In the genomic region with DNA sequence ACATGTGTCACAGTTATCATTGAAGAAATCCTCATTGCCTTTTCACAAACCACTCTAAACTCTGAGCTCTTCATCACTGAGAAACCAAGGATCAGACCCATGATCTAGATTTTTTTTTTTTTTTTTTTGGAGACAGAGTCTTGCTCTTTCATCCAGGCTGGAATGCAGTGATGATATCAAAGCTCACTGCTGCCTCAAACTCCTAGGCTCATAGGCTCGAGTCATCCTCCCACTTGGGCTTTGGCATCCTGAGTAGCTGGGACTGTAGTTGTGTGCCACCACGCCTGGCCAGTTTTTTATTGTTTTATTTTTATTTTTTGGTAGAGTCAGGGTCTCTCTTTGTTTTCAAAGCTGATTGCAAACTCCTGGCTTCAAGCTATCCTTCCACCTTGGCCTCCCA, we compare ENCODE assay signal across 1 cellular context.
TF ChIP-seq lines count a peak whose summit lies in the region.

No MANE protein-coding gene starts in this region.

TF ChIP-seq in IMR-90, 13 proteins besides CTCF, POLR2A, EP300 and RAD21 (continued from another document):
- TF ChIP-seq, protein P1, sequence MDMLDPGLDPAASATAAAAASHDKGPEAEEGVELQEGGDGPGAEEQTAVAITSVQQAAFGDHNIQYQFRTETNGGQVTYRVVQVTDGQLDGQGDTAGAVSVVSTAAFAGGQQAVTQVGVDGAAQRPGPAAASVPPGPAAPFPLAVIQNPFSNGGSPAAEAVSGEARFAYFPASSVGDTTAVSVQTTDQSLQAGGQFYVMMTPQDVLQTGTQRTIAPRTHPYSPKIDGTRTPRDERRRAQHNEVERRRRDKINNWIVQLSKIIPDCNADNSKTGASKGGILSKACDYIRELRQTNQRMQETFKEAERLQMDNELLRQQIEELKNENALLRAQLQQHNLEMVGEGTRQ (IDR thresholded peaks at IDR 0.05; ENCODE audit: low read depth, low read length): no peak
- TF ChIP-seq, protein P2, sequence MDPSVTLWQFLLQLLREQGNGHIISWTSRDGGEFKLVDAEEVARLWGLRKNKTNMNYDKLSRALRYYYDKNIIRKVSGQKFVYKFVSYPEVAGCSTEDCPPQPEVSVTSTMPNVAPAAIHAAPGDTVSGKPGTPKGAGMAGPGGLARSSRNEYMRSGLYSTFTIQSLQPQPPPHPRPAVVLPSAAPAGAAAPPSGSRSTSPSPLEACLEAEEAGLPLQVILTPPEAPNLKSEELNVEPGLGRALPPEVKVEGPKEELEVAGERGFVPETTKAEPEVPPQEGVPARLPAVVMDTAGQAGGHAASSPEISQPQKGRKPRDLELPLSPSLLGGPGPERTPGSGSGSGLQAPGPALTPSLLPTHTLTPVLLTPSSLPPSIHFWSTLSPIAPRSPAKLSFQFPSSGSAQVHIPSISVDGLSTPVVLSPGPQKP (IDR thresholded peaks at IDR 0.05; ENCODE audit: borderline replicate concordance, low read depth, low read length): no peak
- TF ChIP-seq CHD1 (IDR thresholded peaks at IDR 0.05; ENCODE audit: low read depth, low read length) (no peak), MAZ (IDR thresholded peaks at IDR 0.05; ENCODE audit: borderline replicate concordance, low read depth, low read length) (no peak), FOS (IDR thresholded peaks at IDR 0.05; ENCODE audit: low read depth, low read length) (no peak), MXI1 (IDR thresholded peaks at IDR 0.05; ENCODE audit: borderline replicate concordance, low read depth, low read length) (no peak), RCOR1 (IDR thresholded peaks at IDR 0.05; ENCODE audit: insufficient replicate concordance, low read length) (no peak), RFX5 (IDR thresholded peaks at IDR 0.05; ENCODE audit: low read depth, low read length) (no peak), NFE2L2 (IDR thresholded peaks at IDR 0.05; ENCODE audit: low read depth, low read length) (no peak), MAFK (IDR thresholded peaks at IDR 0.05; ENCODE audit: low read depth, low read length) (no peak)
